ENCODE assay signal across 1 cellular context in genomic region chr9:136754626-136755284, GRCh38.
TF ChIP-seq lines count a peak whose summit lies in the region.

No MANE protein-coding gene starts in this region.

TF ChIP-seq in K562, 482 proteins besides CTCF, POLR2A, EP300 and RAD21:
- no peak for TF ChIP-seq CSDE1 (IDR thresholded peaks at IDR 0.05)
- no peak for TF ChIP-seq PRDM10 (IDR thresholded peaks at IDR 0.05; ENCODE audit: partially characterized antibody)
- TF ChIP-seq LARP7 (IDR thresholded peaks at IDR 0.05) = no peak
- no peak for TF ChIP-seq FOS (IDR thresholded peaks at IDR 0.05; ENCODE audit: extremely low read depth, insufficient read length)
- TF ChIP-seq ZZZ3 (IDR thresholded peaks at IDR 0.05) = no peak
- TF ChIP-seq ESRRB (CRISPR knock-in tag; IDR thresholded peaks at IDR 0.05; ENCODE audit: borderline replicate concordance) = no peak
- TF ChIP-seq CBFA2T3 (IDR thresholded peaks at IDR 0.05) = no peak
- no peak for TF ChIP-seq IRF2 (CRISPR knock-in tag; IDR thresholded peaks at IDR 0.05)
- TF ChIP-seq ZNF318 (IDR thresholded peaks at IDR 0.05; ENCODE audit: borderline replicate concordance in 1 of 2, low read depth in 1 of 2) = no peak
- TF ChIP-seq DPF2 (IDR thresholded peaks at IDR 0.05) = no peak
- TF ChIP-seq KLF16 (IDR thresholded peaks at IDR 0.05) = no peak
- TF ChIP-seq NR0B1 (IDR thresholded peaks at IDR 0.05; ENCODE audit: partially characterized antibody) = no peak
- TF ChIP-seq ARID3B (CRISPR knock-in tag; IDR thresholded peaks at IDR 0.05; ENCODE audit: borderline replicate concordance) = no peak
- no peak for TF ChIP-seq JUN (IDR thresholded peaks at IDR 0.05; ENCODE audit: borderline replicate concordance, low read depth, low read length)
- no peak for TF ChIP-seq JUN (CRISPR knock-in tag; IDR thresholded peaks at IDR 0.05; ENCODE audit: borderline replicate concordance)
- TF ChIP-seq COPS2 (conservative IDR thresholded peaks at IDR 0.05) = no peak
- no peak for TF ChIP-seq ZNF174 (CRISPR knock-in tag; IDR thresholded peaks at IDR 0.05)
- no peak for TF ChIP-seq THRAP3 (IDR thresholded peaks at IDR 0.05; ENCODE audit: borderline replicate concordance)
- TF ChIP-seq STAT5A (IDR thresholded peaks at IDR 0.05; ENCODE audit: borderline replicate concordance, low read length) = no peak
- TF ChIP-seq ZNF175 (CRISPR knock-in tag; IDR thresholded peaks at IDR 0.05; ENCODE audit: low read depth) = no peak
TF ChIP-seq in K562: peak in this region for 0.
